Comparison of ENCODE assay signal across 1 cellular context in the genomic region with DNA sequence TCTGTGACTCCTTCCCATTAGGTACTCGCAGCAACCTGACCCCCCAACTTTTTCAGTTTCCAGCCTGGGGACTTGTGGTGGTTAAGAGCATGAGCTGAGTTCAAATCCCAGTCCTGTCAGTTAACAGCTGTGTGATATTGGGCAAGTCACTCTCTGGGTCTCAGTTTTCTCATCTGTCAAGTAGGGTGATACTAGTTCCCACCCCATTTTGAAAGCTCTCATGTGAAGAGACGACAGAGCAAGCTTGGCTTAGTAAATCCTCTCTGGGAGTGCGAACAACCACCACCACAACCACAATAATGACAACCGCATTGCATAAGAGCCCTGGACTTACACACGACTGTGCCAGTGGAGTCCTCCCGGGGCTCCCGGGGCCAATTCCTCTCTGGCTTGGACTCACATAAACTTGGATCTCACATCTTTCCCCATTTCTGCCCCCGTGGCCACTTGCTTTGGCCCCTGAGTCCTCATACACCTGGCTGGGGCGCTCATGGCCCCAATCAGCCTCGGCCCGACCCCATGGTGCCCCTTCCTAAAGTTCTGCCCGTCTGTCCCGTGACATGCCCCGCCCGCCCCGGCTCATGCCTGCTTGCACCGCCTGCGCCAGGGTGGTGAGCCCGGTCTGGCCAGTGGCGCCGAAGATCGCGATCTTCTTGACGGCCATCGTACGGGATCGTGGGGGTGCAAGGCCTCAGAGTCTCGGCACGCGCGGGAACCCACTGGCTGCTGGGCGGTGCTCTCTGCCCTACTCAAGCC.
TF ChIP-seq lines count a peak whose summit lies in the region.

A gene (minus strand): TSS at position 721 of the 756 bp plus-strand sequence. CDS start 57 bp downstream, at position 664.

TF ChIP-seq in K562, 482 proteins besides CTCF, POLR2A, EP300 and RAD21 (continues in another document):
- TF ChIP-seq MECOM (CRISPR knock-in tag; IDR thresholded peaks at IDR 0.05) = 0 out of 2 replicates have a peak, but pooled peaks have one; percentile 20
- no peak for TF ChIP-seq CREBBP (IDR thresholded peaks at IDR 0.05; ENCODE audit: low read depth, low read length)
- TF ChIP-seq TRIM24 (IDR thresholded peaks at IDR 0.05) = no peak
- TF ChIP-seq RNF2 (IDR thresholded peaks at IDR 0.05) = peak; percentile 60
- TF ChIP-seq NFIC (IDR thresholded peaks at IDR 0.05) = peak; percentile 18; the same call in 1 of the 2 replicates
- peak; percentile 52 for TF ChIP-seq ZFX (CRISPR knock-in tag; IDR thresholded peaks at IDR 0.05)
- TF ChIP-seq, protein P1, sequence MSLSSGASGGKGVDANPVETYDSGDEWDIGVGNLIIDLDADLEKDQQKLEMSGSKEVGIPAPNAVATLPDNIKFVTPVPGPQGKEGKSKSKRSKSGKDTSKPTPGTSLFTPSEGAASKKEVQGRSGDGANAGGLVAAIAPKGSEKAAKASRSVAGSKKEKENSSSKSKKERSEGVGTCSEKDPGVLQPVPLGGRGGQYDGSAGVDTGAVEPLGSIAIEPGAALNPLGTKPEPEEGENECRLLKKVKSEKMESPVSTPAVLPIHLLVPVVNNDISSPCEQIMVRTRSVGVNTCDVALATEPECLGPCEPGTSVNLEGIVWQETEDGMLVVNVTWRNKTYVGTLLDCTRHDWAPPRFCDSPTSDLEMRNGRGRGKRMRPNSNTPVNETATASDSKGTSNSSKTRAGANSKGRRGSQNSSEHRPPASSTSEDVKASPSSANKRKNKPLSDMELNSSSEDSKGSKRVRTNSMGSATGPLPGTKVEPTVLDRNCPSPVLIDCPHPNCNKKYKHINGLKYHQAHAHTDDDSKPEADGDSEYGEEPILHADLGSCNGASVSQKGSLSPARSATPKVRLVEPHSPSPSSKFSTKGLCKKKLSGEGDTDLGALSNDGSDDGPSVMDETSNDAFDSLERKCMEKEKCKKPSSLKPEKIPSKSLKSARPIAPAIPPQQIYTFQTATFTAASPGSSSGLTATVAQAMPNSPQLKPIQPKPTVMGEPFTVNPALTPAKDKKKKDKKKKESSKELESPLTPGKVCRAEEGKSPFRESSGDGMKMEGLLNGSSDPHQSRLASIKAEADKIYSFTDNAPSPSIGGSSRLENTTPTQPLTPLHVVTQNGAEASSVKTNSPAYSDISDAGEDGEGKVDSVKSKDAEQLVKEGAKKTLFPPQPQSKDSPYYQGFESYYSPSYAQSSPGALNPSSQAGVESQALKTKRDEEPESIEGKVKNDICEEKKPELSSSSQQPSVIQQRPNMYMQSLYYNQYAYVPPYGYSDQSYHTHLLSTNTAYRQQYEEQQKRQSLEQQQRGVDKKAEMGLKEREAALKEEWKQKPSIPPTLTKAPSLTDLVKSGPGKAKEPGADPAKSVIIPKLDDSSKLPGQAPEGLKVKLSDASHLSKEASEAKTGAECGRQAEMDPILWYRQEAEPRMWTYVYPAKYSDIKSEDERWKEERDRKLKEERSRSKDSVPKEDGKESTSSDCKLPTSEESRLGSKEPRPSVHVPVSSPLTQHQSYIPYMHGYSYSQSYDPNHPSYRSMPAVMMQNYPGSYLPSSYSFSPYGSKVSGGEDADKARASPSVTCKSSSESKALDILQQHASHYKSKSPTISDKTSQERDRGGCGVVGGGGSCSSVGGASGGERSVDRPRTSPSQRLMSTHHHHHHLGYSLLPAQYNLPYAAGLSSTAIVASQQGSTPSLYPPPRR (CRISPR knock-in tag; IDR thresholded peaks at IDR 0.05; ENCODE audit: borderline replicate concordance) = no peak
- TF ChIP-seq MTA3 (IDR thresholded peaks at IDR 0.05; ENCODE audit: borderline replicate concordance) = peak; percentile 10; the same call in 1 of the 2 replicates
- peak; percentile 97 for TF ChIP-seq RB1 (IDR thresholded peaks at IDR 0.05; ENCODE audit: low read depth)
- TF ChIP-seq, protein P2, sequence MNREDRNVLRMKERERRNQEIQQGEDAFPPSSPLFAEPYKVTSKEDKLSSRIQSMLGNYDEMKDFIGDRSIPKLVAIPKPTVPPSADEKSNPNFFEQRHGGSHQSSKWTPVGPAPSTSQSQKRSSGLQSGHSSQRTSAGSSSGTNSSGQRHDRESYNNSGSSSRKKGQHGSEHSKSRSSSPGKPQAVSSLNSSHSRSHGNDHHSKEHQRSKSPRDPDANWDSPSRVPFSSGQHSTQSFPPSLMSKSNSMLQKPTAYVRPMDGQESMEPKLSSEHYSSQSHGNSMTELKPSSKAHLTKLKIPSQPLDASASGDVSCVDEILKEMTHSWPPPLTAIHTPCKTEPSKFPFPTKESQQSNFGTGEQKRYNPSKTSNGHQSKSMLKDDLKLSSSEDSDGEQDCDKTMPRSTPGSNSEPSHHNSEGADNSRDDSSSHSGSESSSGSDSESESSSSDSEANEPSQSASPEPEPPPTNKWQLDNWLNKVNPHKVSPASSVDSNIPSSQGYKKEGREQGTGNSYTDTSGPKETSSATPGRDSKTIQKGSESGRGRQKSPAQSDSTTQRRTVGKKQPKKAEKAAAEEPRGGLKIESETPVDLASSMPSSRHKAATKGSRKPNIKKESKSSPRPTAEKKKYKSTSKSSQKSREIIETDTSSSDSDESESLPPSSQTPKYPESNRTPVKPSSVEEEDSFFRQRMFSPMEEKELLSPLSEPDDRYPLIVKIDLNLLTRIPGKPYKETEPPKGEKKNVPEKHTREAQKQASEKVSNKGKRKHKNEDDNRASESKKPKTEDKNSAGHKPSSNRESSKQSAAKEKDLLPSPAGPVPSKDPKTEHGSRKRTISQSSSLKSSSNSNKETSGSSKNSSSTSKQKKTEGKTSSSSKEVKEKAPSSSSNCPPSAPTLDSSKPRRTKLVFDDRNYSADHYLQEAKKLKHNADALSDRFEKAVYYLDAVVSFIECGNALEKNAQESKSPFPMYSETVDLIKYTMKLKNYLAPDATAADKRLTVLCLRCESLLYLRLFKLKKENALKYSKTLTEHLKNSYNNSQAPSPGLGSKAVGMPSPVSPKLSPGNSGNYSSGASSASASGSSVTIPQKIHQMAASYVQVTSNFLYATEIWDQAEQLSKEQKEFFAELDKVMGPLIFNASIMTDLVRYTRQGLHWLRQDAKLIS (CRISPR knock-in tag; IDR thresholded peaks at IDR 0.05) = peak; percentile 18; the same call in 1 of the 2 replicates
- TF ChIP-seq THRAP3 (IDR thresholded peaks at IDR 0.05; ENCODE audit: borderline replicate concordance) = no peak
- TF ChIP-seq, protein P3, sequence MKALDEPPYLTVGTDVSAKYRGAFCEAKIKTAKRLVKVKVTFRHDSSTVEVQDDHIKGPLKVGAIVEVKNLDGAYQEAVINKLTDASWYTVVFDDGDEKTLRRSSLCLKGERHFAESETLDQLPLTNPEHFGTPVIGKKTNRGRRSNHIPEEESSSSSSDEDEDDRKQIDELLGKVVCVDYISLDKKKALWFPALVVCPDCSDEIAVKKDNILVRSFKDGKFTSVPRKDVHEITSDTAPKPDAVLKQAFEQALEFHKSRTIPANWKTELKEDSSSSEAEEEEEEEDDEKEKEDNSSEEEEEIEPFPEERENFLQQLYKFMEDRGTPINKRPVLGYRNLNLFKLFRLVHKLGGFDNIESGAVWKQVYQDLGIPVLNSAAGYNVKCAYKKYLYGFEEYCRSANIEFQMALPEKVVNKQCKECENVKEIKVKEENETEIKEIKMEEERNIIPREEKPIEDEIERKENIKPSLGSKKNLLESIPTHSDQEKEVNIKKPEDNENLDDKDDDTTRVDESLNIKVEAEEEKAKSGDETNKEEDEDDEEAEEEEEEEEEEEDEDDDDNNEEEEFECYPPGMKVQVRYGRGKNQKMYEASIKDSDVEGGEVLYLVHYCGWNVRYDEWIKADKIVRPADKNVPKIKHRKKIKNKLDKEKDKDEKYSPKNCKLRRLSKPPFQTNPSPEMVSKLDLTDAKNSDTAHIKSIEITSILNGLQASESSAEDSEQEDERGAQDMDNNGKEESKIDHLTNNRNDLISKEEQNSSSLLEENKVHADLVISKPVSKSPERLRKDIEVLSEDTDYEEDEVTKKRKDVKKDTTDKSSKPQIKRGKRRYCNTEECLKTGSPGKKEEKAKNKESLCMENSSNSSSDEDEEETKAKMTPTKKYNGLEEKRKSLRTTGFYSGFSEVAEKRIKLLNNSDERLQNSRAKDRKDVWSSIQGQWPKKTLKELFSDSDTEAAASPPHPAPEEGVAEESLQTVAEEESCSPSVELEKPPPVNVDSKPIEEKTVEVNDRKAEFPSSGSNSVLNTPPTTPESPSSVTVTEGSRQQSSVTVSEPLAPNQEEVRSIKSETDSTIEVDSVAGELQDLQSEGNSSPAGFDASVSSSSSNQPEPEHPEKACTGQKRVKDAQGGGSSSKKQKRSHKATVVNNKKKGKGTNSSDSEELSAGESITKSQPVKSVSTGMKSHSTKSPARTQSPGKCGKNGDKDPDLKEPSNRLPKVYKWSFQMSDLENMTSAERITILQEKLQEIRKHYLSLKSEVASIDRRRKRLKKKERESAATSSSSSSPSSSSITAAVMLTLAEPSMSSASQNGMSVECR (CRISPR knock-in tag; IDR thresholded peaks at IDR 0.05) = peak; percentile 86
- TF ChIP-seq, protein P4, sequence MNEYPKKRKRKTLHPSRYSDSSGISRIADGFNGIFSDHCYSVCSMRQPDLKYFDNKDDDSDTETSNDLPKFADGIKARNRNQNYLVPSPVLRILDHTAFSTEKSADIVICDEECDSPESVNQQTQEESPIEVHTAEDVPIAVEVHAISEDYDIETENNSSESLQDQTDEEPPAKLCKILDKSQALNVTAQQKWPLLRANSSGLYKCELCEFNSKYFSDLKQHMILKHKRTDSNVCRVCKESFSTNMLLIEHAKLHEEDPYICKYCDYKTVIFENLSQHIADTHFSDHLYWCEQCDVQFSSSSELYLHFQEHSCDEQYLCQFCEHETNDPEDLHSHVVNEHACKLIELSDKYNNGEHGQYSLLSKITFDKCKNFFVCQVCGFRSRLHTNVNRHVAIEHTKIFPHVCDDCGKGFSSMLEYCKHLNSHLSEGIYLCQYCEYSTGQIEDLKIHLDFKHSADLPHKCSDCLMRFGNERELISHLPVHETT (CRISPR knock-in tag; conservative IDR thresholded peaks at IDR 0.05 in 1 of 2, IDR thresholded peaks at IDR 0.05 in 1 of 2) = peak in 1 of 2 experiments; percentile 54; a peak in 1 of 4 replicates
- peak; percentile 91 to 96 for TF ChIP-seq KDM1A (IDR thresholded peaks at IDR 0.05)
- TF ChIP-seq SMARCA5 (IDR thresholded peaks at IDR 0.05) = peak; percentile 87
- no peak for TF ChIP-seq FIP1L1 (IDR thresholded peaks at IDR 0.05; ENCODE audit: low read depth, low read length, poor library complexity, severe bottlenecking)
- no peak for TF ChIP-seq PCBP1 (IDR thresholded peaks at IDR 0.05; ENCODE audit: low read depth, low read length, poor library complexity, severe bottlenecking)
- TF ChIP-seq, protein P5, sequence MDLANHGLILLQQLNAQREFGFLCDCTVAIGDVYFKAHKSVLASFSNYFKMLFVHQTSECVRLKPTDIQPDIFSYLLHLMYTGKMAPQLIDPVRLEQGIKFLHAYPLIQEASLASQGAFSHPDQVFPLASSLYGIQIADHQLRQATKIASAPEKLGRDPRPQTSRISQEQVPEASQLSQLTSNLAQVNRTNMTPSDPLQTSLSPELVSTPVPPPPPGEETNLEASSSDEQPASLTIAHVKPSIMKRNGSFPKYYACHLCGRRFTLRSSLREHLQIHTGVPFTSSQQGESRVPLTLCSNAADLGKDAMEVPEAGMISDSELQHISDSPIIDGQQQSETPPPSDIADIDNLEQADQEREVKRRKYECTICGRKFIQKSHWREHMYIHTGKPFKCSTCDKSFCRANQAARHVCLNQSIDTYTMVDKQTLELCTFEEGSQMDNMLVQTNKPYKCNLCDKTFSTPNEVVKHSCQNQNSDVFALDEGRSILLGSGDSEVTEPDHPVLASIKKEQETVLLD (IDR thresholded peaks at IDR 0.05) = peak; percentile 75; the same call in 1 of the 2 replicates
- peak; percentile 82 for TF ChIP-seq CEBPG (CRISPR knock-in tag; IDR thresholded peaks at IDR 0.05)
- peak; percentile 82 to 86 for TF ChIP-seq CEBPG (tag; conservative IDR thresholded peaks at IDR 0.05 in 1 of 2, IDR thresholded peaks at IDR 0.05 in 1 of 2)
- peak; percentile 96 for TF ChIP-seq CEBPB (tag; IDR thresholded peaks at IDR 0.05)
- TF ChIP-seq MIER1 (IDR thresholded peaks at IDR 0.05; ENCODE audit: low read depth) = peak; percentile 11; the same call in 1 of the 2 replicates
- TF ChIP-seq POLR2B (IDR thresholded peaks at IDR 0.05; ENCODE audit: low read depth, partially characterized antibody) = peak; percentile 93
- TF ChIP-seq SRSF1 (IDR thresholded peaks at IDR 0.05; ENCODE audit: low read depth, low read length) = no peak
- TF ChIP-seq SRF (CRISPR knock-in tag; IDR thresholded peaks at IDR 0.05) = 0 out of 4 replicates have a peak, but pooled peaks of 1 of the 2 experiments have one; percentile 6
- TF ChIP-seq NELFE (IDR thresholded peaks at IDR 0.05; ENCODE audit: insufficient read depth, insufficient read length) = no peak
- peak; percentile 3; the same call in 1 of the 2 replicates for TF ChIP-seq EGR1 (conservative IDR thresholded peaks at IDR 0.05)
- peak; percentile 88; the same call in 1 of the 2 replicates for TF ChIP-seq PTBP1 (IDR thresholded peaks at IDR 0.05; ENCODE audit: low read depth, low read length)
- TF ChIP-seq IRF2 (CRISPR knock-in tag; IDR thresholded peaks at IDR 0.05) = no peak
- no peak for TF ChIP-seq BCL6 (CRISPR knock-in tag; IDR thresholded peaks at IDR 0.05)
- TF ChIP-seq NEUROD1 (IDR thresholded peaks at IDR 0.05; ENCODE audit: borderline replicate concordance, low read depth, low read length, partially characterized antibody) = peak; percentile 1
- TF ChIP-seq PHTF2 (CRISPR knock-in tag; IDR thresholded peaks at IDR 0.05) = 0 out of 2 replicates have a peak, but pooled peaks have one; percentile 2
- TF ChIP-seq, protein P6, sequence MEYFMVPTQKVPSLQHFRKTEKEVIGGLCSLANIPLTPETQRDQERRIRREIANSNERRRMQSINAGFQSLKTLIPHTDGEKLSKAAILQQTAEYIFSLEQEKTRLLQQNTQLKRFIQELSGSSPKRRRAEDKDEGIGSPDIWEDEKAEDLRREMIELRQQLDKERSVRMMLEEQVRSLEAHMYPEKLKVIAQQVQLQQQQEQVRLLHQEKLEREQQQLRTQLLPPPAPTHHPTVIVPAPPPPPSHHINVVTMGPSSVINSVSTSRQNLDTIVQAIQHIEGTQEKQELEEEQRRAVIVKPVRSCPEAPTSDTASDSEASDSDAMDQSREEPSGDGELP (CRISPR knock-in tag; IDR thresholded peaks at IDR 0.05; ENCODE audit: borderline replicate concordance) = peak; percentile 95
- peak; percentile 69; the same call in 1 of the 2 replicates for TF ChIP-seq PHF8 (IDR thresholded peaks at IDR 0.05; ENCODE audit: borderline replicate concordance, low read length)
- TF ChIP-seq, protein P7, sequence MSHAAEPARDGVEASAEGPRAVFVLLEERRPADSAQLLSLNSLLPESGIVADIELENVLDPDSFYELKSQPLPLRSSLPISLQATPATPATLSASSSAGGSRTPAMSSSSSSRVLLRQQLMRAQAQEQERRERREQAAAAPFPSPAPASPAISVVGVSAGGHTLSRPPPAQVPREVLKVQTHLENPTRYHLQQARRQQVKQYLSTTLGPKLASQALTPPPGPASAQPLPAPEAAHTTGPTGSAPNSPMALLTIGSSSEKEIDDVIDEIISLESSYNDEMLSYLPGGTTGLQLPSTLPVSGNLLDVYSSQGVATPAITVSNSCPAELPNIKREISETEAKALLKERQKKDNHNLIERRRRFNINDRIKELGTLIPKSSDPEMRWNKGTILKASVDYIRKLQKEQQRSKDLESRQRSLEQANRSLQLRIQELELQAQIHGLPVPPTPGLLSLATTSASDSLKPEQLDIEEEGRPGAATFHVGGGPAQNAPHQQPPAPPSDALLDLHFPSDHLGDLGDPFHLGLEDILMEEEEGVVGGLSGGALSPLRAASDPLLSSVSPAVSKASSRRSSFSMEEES (CRISPR knock-in tag; IDR thresholded peaks at IDR 0.05) = peak; percentile 19; the same call in 1 of the 2 replicates
- TF ChIP-seq, protein P8, sequence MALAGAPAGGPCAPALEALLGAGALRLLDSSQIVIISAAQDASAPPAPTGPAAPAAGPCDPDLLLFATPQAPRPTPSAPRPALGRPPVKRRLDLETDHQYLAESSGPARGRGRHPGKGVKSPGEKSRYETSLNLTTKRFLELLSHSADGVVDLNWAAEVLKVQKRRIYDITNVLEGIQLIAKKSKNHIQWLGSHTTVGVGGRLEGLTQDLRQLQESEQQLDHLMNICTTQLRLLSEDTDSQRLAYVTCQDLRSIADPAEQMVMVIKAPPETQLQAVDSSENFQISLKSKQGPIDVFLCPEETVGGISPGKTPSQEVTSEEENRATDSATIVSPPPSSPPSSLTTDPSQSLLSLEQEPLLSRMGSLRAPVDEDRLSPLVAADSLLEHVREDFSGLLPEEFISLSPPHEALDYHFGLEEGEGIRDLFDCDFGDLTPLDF (CRISPR knock-in tag; IDR thresholded peaks at IDR 0.05) = no peak; the same call in 1 of the 2 replicates
